Comparison of ENCODE assay signal across 26 cellular contexts in the genomic region with DNA sequence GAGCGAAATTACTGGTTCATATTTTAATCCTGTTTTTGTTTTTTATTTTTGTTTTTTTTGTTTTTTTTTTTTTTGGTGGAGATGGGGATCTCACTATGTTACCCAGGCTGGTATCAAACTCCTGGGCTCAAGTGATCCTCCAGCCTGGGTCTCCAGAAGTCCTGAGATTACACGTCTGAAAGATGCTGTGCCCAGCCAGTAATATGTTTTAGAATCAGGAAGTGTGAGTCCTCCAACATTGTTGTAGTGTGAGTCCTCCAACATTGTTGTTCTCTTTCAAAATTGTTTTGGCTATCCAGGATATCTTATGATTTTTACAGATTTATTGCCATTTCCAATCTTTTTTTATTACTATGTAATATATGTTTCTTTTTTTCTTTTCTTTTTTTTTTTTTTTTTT.
"Had no signal": no experiment of that assay in that cellular context is flagged by ENCODE, and none has a peak within 500 bp of the region (broad histone marks: within the 10 kb centered on the region; RNA-seq: fewer than 3 reads in every experiment).

No MANE protein-coding gene starts in this region.

- H3K27me3 ChIP-seq: stomach, testis, thyroid gland, tibial artery, tibial nerve, transverse colon, upper lobe of left lung, upper lobe of right lung, uterus, vagina had no signal

- ATAC-seq: stimulated activated effector memory CD8-positive, alpha-beta T cell treated with anti-CD3 and anti-CD28 coated beads, Interleukin-12 subunit alpha, Interleukin-12 subunit beta, amount 100 ng/mL, for 72 hours; stimulated activated memory B cell treated with anti-CD40 and anti-IgM and Interleukin-4, amounts not matched to agents 10 μg/mL and 1 μg/mL and 100 μg/mL, for 72 hours; stimulated activated naive B cell treated with anti-CD40 and anti-IgM and Interleukin-4, amounts not matched to agents 10 μg/mL and 1 μg/mL and 100 μg/mL, for 72 hours; stimulated activated naive CD8-positive, alpha-beta T cell treated with anti-CD3 and anti-CD28 coated beads, Interleukin-15, amount 100 ng/mL, for 72 hours; stimulated activated naive CD8-positive, alpha-beta T cell treated with anti-CD3 and anti-CD28 coated beads, Interleukin-15, Interleukin-2, amounts not matched to agents 100 U/mL and 50 U/mL, for 24 hours; upper lobe of right lung had no signal

- H3K4me3 ChIP-seq: stomach, suprapubic skin, testis, thoracic aorta, thyroid gland, tibial artery, tibial nerve, transverse colon, upper lobe of left lung, upper lobe of right lung, uterus, vagina had no signal

- H3K9me3 ChIP-seq: stomach, suprapubic skin, testis, thoracic aorta, thyroid gland, tibial artery, tibial nerve, transverse colon, uterus, vagina had no signal

- H3K36me3 ChIP-seq: stomach, suprapubic skin, thoracic aorta, thyroid gland, tibial artery, tibial nerve, transverse colon, upper lobe of left lung, upper lobe of right lung, uterus, vagina had no signal

- H3K27ac ChIP-seq: stomach, suprapubic skin, testis, thoracic aorta, thyroid gland, tibial artery, tibial nerve, transverse colon, upper lobe of left lung, upper lobe of right lung, uterus, vagina had no signal

- H3K4me1 ChIP-seq: stomach, thyroid gland, tibial nerve, transverse colon, upper lobe of left lung, upper lobe of right lung, vagina had no signal

- DNase-seq: stimulated activated CD4-positive, alpha-beta T cell treated with anti-CD3 and anti-CD28 coated beads, Interleukin-2, amount 100 ng/mL, for 48 hours; stimulated activated CD4-positive, alpha-beta T cell treated with anti-CD3 and anti-CD28 coated beads, Interleukin-4, amount 100 ng/mL, for 1 hour; stimulated activated CD4-positive, alpha-beta T cell treated with anti-CD3 and anti-CD28 coated beads, Interleukin-4, amount 100 ng/mL, for 24 hours; stimulated activated CD4-positive, alpha-beta T cell treated with anti-CD3 and anti-CD28 coated beads, Interleukin-4, amount 100 ng/mL, for 4 hours; stimulated activated CD8-positive, alpha-beta memory T cell treated with anti-CD3 and anti-CD28 coated beads, Interleukin-4, amount 100 ng/mL, for 48 hours; stimulated activated naive B cell treated with anti-CD40 and anti-IgM and Interleukin-4, amounts not matched to agents 10 μg/mL and 1 μg/mL and 100 μg/mL, for 72 hours; stimulated activated naive CD4-positive, alpha-beta T cell; stimulated activated naive CD4-positive, alpha-beta T cell treated with Interleukin-2 at 50 U/mL for 16 hours; stimulated activated naive CD8-positive, alpha-beta T cell treated with anti-CD3 and anti-CD28 coated beads, Interleukin-15, amount 100 ng/mL, for 72 hours; stimulated activated naive CD8-positive, alpha-beta T cell treated with anti-CD3 and anti-CD28 coated beads, Interleukin-15, Interleukin-2, amounts not matched to agents 100 U/mL and 50 U/mL, for 24 hours; stomach; substantia nigra; testis; thyroid gland; tibial artery; transverse colon; trophoblast cell; upper lobe of left lung; upper lobe of right lung; uterus had no signal
